In genomic region chr6:148805767-148806166, GRCh38 we compare ENCODE assay signal across 1 cellular context.
TF ChIP-seq lines count a peak whose summit lies in the region.

No MANE protein-coding gene starts in this region.

TF ChIP-seq in SK-N-SH, 30 proteins besides CTCF, POLR2A, EP300 and RAD21 (continued from another document):
- TF ChIP-seq REST (IDR thresholded peaks at IDR 0.05; ENCODE audit: low read depth, low read length), result no peak
TF ChIP-seq in SK-N-SH: peak in this region for 0.
